In genomic region chr1:39144943-39145650, GRCh38 we compare ENCODE assay signal across 25 cellular contexts. TPM values are rescaled to one million over a fixed set of nuclear protein-coding genes. Genes with fewer than 3 reads are reported as not detected.
DNase-seq lines count a peak whose midpoint lies in the region; ATAC-seq, FAIRE-seq and TF ChIP-seq lines count a peak whose summit lies in the region.
"Had no signal": no experiment of that assay in that cellular context is flagged by ENCODE, and none has a peak within 500 bp of the region (broad histone marks: within the 10 kb centered on the region; RNA-seq: fewer than 3 reads in every experiment).

No MANE protein-coding gene starts in this region.

- intact Hi-C loops in Caco-2 (cut with micrococcal nuclease; ENCODE audit: unreplicated experiment), result no loop called here
- intact Hi-C loops in sigmoid colon (cut with DNase I), result no loop called here

- CTCF ChIA-PET in Caco-2 (lab: Charles Lee), result no interaction called here

- H3K4me1 Mint-ChIP-seq in Caco-2 (ENCODE audit: low read depth, unreplicated experiment), result peaks cover 38% of the 10 kb centered on the region
- H3K4me1 Mint-ChIP-seq: naive thymus-derived CD4-positive, alpha-beta T cell had no signal

- DNase-seq in Caco-2 (no peak), RWPE2 (ENCODE audit: low spot score) (no peak), foreskin keratinocyte (no peak), sigmoid colon (no peak), D721Med (ENCODE audit: insufficient read length, low spot score) (no peak), right atrium auricular region (ENCODE audit: low spot score) (no peak), NCI-H82 treated with DMSO at 0.1 percent for 48 hours (lab: John Stamatoyannopoulos, UW; ENCODE audit: unreplicated experiment) (no peak)
- DNase-seq: activated CD4-positive, alpha-beta T cell treated with anti-CD3 and anti-CD28 coated beads, Interleukin-2, amount 50 U/mL, for 1 hour; activated naive CD8-positive, alpha-beta T cell treated with anti-CD3 and anti-CD28 coated beads for 36 hours; Calu3; effector CD8-positive, alpha-beta T cell; EL; HCEC 1CT; KBM-7; naive thymus-derived CD4-positive, alpha-beta T cell; NCI-H146; NCI-H510A treated with DMSO at 0.1 percent for 48 hours; stimulated activated naive B cell treated with anti-CD40 and anti-IgM and Interleukin-4, amounts not matched to agents 10 μg/mL and 1 μg/mL and 100 μg/mL, for 72 hours; T-helper 2 cell; tibial artery had no signal

- peak overlapping the region; percentile 38 for H3K27ac ChIP-seq in RWPE2 (ENCODE audit: poor library complexity, severe bottlenecking)
- peak overlapping the region; percentile 93 for H3K27ac ChIP-seq in foreskin keratinocyte
- peak overlapping the region; percentile 25 to 82 (median 71) for H3K27ac ChIP-seq in sigmoid colon
- H3K27ac ChIP-seq in right atrium auricular region, result no peak overlapping the region
- H3K27ac ChIP-seq: A549, BLaER1, tibial artery, VCaP had no signal

- peaks cover 9% of the 10 kb centered on the region for H3K9me3 Mint-ChIP-seq in Caco-2 (ENCODE audit: unreplicated experiment)
- H3K9me3 Mint-ChIP-seq: activated naive CD8-positive, alpha-beta T cell treated with anti-CD3 and anti-CD28 coated beads for 36 hours; activated T-helper 2 cell treated with anti-CD3 and anti-CD28 coated beads, Interferon-gamma antibody, Interleukin-2, Interleukin-4, amounts not matched to agents 10 μg/mL and 5 μg/mL and 100 μg/mL, durations not matched to agents 14 hours and 24 hours and 36 hours; naive thymus-derived CD4-positive, alpha-beta T cell; stimulated activated naive B cell treated with anti-CD40 and anti-IgM and Interleukin-4, amounts not matched to agents 10 μg/mL and 1 μg/mL and 100 μg/mL, for 72 hours had no signal

- TF ChIP-seq POLR2A in sigmoid colon (IDR thresholded peaks at IDR 0.05), result no peak

- H3K4me3 ChIP-seq in Caco-2 (ENCODE audit: low read depth, low read length) (no peak overlapping the region), RWPE2 (ENCODE audit: severe bottlenecking) (no peak overlapping the region), sigmoid colon (no peak overlapping the region), right atrium auricular region (no peak overlapping the region)
- H3K4me3 ChIP-seq: A549, BLaER1, tibial artery had no signal

- POLR2A ChIA-PET in Caco-2 (lab: Charles Lee), result no interaction called here

- H3K9me3 ChIP-seq in Caco-2, result no peaks in the 10 kb centered on the region
- no peaks in the 10 kb centered on the region for H3K9me3 ChIP-seq in RWPE2 (ENCODE audit: severe bottlenecking)
- H3K9me3 ChIP-seq in sigmoid colon, result no peaks in the 10 kb centered on the region
- H3K9me3 ChIP-seq in right atrium auricular region, result no peaks in the 10 kb centered on the region
- H3K9me3 ChIP-seq: A549, BLaER1, tibial artery had no signal

- peaks cover 4% of the 10 kb centered on the region for H3K36me3 Mint-ChIP-seq in Caco-2 (ENCODE audit: insufficient read depth, unreplicated experiment)
- H3K36me3 Mint-ChIP-seq: activated naive CD8-positive, alpha-beta T cell treated with anti-CD3 and anti-CD28 coated beads for 36 hours had no signal

- no peaks in the 10 kb centered on the region for H3K27me3 ChIP-seq in Caco-2 (replicated peaks; ENCODE audit: control insufficient read depth, insufficient read depth, low read length)
- no peaks in the 10 kb centered on the region for H3K27me3 ChIP-seq in RWPE2 (ENCODE audit: insufficient read depth, poor library complexity, severe bottlenecking)
- H3K27me3 ChIP-seq in foreskin keratinocyte, result no peaks in the 10 kb centered on the region
- no peaks in the 10 kb centered on the region for H3K27me3 ChIP-seq in sigmoid colon
- H3K27me3 ChIP-seq in right atrium auricular region, result no peaks in the 10 kb centered on the region
- H3K27me3 ChIP-seq: BLaER1, tibial artery had no signal

- 83 to 89% methylated on average over 4 of the region's 4 CpGs for WGBS in sigmoid colon, 2 donors

- no peaks in the 10 kb centered on the region for H3K27me3 Mint-ChIP-seq in Caco-2 (ENCODE audit: insufficient read depth, unreplicated experiment)
- H3K27me3 Mint-ChIP-seq: stimulated activated naive B cell treated with anti-CD40 and anti-IgM and Interleukin-4, amounts not matched to agents 10 μg/mL and 1 μg/mL and 100 μg/mL, for 72 hours had no signal

- no peak for TF ChIP-seq EP300 in sigmoid colon (IDR thresholded peaks at IDR 0.05)

- peak overlapping the region; percentile 23 for H3K27ac Mint-ChIP-seq in Caco-2 (ENCODE audit: unreplicated experiment)
- H3K27ac Mint-ChIP-seq: activated naive CD8-positive, alpha-beta T cell treated with anti-CD3 and anti-CD28 coated beads for 36 hours; activated T-helper 2 cell treated with anti-CD3 and anti-CD28 coated beads, Interferon-gamma antibody, Interleukin-2, Interleukin-4, amounts not matched to agents 10 μg/mL and 5 μg/mL and 100 μg/mL, durations not matched to agents 14 hours and 24 hours and 36 hours; stimulated activated naive B cell treated with anti-CD40 and anti-IgM and Interleukin-4, amounts not matched to agents 10 μg/mL and 1 μg/mL and 100 μg/mL, for 72 hours had no signal

- H3K4me3 Mint-ChIP-seq in Caco-2 (ENCODE audit: unreplicated experiment), result no peak overlapping the region
- H3K4me3 Mint-ChIP-seq: activated naive CD8-positive, alpha-beta T cell treated with anti-CD3 and anti-CD28 coated beads for 36 hours; naive thymus-derived CD4-positive, alpha-beta T cell; stimulated activated naive B cell treated with anti-CD40 and anti-IgM and Interleukin-4, amounts not matched to agents 10 μg/mL and 1 μg/mL and 100 μg/mL, for 72 hours had no signal

- no peak for FAIRE-seq in D721Med (lab: Jason Lieb, UNC)
- FAIRE-seq: A549 had no signal

- BruUV-seq in Caco-2 (replicated peaks; lab: Mats Ljungman, UMichigan), result no TSS peak

- TF ChIP-seq CTCF in Caco-2 (IDR thresholded peaks at IDR 0.05; ENCODE audit: insufficient read depth in 1 of 2, low read depth in 1 of 2, low read length in 1 of 2, severe bottlenecking in 1 of 2, unreplicated experiment in 1 of 2), result no peak
- TF ChIP-seq CTCF in RWPE2 (IDR thresholded peaks at IDR 0.05; ENCODE audit: poor library complexity, severe bottlenecking), result no peak
- no peak for TF ChIP-seq CTCF in foreskin keratinocyte (conservative IDR thresholded peaks at IDR 0.05)
- no peak for TF ChIP-seq CTCF in sigmoid colon (IDR thresholded peaks at IDR 0.05)
- TF ChIP-seq CTCF in D721Med (IDR thresholded peaks at IDR 0.05; ENCODE audit: insufficient read depth, missing control alignments), result no peak
- TF ChIP-seq CTCF in right atrium auricular region (IDR thresholded peaks at IDR 0.05), result no peak

- H3K36me3 ChIP-seq in Caco-2 (ENCODE audit: control insufficient read depth, insufficient read depth, low read length), result no peaks in the 10 kb centered on the region
- peaks cover 2% of the 10 kb centered on the region; the same call in 1 of the 2 replicates for H3K36me3 ChIP-seq in RWPE2 (ENCODE audit: low read depth)
- H3K36me3 ChIP-seq in sigmoid colon, result no peaks in the 10 kb centered on the region
- H3K36me3 ChIP-seq in right atrium auricular region, result no peaks in the 10 kb centered on the region
- H3K36me3 ChIP-seq: tibial artery had no signal

- ATAC-seq in RWPE2 (ENCODE audit: low read depth), result no peak
- ATAC-seq in foreskin keratinocyte, result peak; percentile 1
- no peak for ATAC-seq in HG03565 (IDR thresholded peaks at IDR 0.05; ENCODE audit: unreplicated experiment)
- ATAC-seq: A549; naive thymus-derived CD4-positive, alpha-beta T cell; stimulated activated naive B cell treated with anti-CD40 and anti-IgM and Interleukin-4, amounts not matched to agents 10 μg/mL and 1 μg/mL and 100 μg/mL, for 72 hours had no signal

- H3K4me1 ChIP-seq in Caco-2 (peaks cover 28% of the 10 kb centered on the region), RWPE2 (ENCODE audit: insufficient read depth, poor library complexity, severe bottlenecking) (peaks cover 46% of the 10 kb centered on the region), foreskin keratinocyte (peaks cover 61% of the 10 kb centered on the region), sigmoid colon (peaks cover 0 to 81% (median 70%) of the 10 kb centered on the region in 4 donors), right atrium auricular region (peaks cover 0 to 27% of the 10 kb centered on the region in 2 donors)

RNA-seq across cellular contexts. Expression of gene MACF1, which starts 59.4 kb away (rescaled TPM):
- total RNA-seq in Caco-2 (2022) (104 and 114 TPM in 2 replicates), foreskin keratinocyte (138 and 151 TPM in 2 replicates), sigmoid colon (100 to 1,000 TPM; 292 to 657 (median 428) TPM), right atrium auricular region (100 to 1,000 TPM; 273 to 278 TPM)
- polyA plus RNA-seq in foreskin keratinocyte (37.4 and 38.0 TPM in 2 replicates), sigmoid colon (10 to 100 TPM; 16.0 to 74.1 (median 18.0) TPM)

Comparison
In these comparisons a context has a peak if more than half of its experiments do, and no peak if none do; other contexts are left out.
1. H3K27ac ChIP-seq: peak in RWPE2 (single experiment), foreskin keratinocyte (single experiment) and sigmoid colon (4 of 4); none in right atrium auricular region (0 of 2).